In the genomic region with DNA sequence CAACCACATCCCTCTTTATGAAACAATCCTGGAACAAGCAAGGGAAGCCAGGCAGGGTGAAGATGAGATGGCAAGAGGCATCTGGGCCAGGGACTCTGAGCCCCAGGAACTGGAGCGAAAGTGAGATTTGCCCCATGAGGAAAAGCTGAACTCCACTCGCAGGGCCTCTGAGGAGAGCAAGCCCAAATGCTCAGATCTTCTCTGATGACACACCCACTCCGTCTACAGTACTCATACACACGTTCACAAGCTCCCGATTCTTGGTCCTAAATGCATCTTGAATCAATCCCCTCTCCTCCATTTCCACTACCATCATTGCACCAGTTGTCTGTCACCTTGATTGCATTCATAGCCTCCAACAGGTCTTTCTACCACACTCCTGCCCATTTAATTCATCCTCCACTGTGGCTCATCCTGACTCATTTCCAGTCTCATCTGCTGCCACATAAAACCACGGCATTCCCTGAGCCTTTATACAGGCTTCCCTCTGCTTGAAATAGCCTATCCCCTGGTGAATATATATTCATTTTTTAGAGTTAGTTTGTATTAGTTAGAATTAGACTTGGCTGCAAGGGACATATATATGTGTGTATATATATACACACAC, we compare ENCODE assay signal across 16 cellular contexts. TPM values are rescaled to one million over a fixed set of nuclear protein-coding genes. Genes with fewer than 3 reads are reported as not detected.
DNase-seq lines count a peak whose midpoint lies in the region; ATAC-seq and TF ChIP-seq lines count a peak whose summit lies in the region.
"Had no signal": no experiment of that assay in that cellular context is flagged by ENCODE, and none has a peak within 500 bp of the region (broad histone marks: within the 10 kb centered on the region; RNA-seq: fewer than 3 reads in every experiment).

No MANE protein-coding gene starts in this region.

- ATAC-seq in HG02970 (IDR thresholded peaks at IDR 0.05; ENCODE audit: low FRiP score, unreplicated experiment): no peak
- ATAC-seq: activated CD4-positive, CD25-positive, alpha-beta regulatory T cell treated with anti-CD3 and anti-CD28 coated beads, Interleukin-2, amount 50 U/mL, for 24 hours; right cardiac atrium had no signal

- no peak overlapping the region for H3K4me3 ChIP-seq in BJ (ENCODE audit: low read depth, low read length)
- no peak overlapping the region for H3K4me3 ChIP-seq in foreskin fibroblast (ENCODE audit: low read depth in 1 of 2, low read length in 2 of 2)
- H3K4me3 ChIP-seq: hepatocyte, upper lobe of right lung had no signal

- no peaks in the 10 kb centered on the region for H3K27me3 ChIP-seq in BJ (ENCODE audit: control insufficient read depth, insufficient read depth, low read length)
- H3K27me3 ChIP-seq: hepatocyte, upper lobe of right lung had no signal

- POLR2A ChIA-PET in BJ (lab: Charles Lee): interaction anchor here (0.6 kb wide), 2 partner anchors 138 to 509 kb away, joined by 3 to 20 read pairs; no protein-coding TSS in a partner anchor

- CTCF ChIA-PET in BJ (lab: Yijun Ruan, JAX): interaction anchor here (1.1 to 9.6 kb wide), 6 partner anchors 43 to 314 kb away, joined by 3 to 165 read pairs (median 19); a partner anchor contains a TSS

- DNase-seq in BJ (ENCODE audit: low read depth) (peak; percentile 31), RKO (ENCODE audit: low spot score) (peak; percentile 81), foreskin fibroblast (peak; percentile 75 to 91), erythroblast (lab: John Stamatoyannopoulos, UW) (no peak), UCSD-AML1 (lab: John Stamatoyannopoulos, UW; ENCODE audit: unreplicated experiment) (no peak)
- DNase-seq: activated effector memory CD4-positive, alpha-beta T cell treated with Interleukin-2 at 50 U/mL for 16 hours; C1 segment of cervical spinal cord; midbrain; MM.1S; NCI-H446 treated with DMSO at 0.1 percent for 48 hours; right cardiac atrium; SIG-M5; upper lobe of right lung had no signal

- TF ChIP-seq CTCF in BJ (IDR thresholded peaks at IDR 0.05; ENCODE audit: insufficient read depth, low read depth, low read length) (no peak), foreskin fibroblast (IDR thresholded peaks at IDR 0.05; ENCODE audit: low read depth, low read length) (no peak)

- H3K36me3 ChIP-seq in BJ (ENCODE audit: control insufficient read depth, insufficient read depth, low read length): no peaks in the 10 kb centered on the region
- H3K36me3 ChIP-seq: upper lobe of right lung had no signal

- TF ChIP-seq POLR2A in erythroblast (IDR thresholded peaks at IDR 0.05; ENCODE audit: low read length): no peak

RNA-seq across cellular contexts. Expression of a gene that starts 1.3 kb away (rescaled TPM):
- polyA plus RNA-seq in BJ (2011; rRNA removed): not detected in 2 replicates
- not detected in 2 replicates for polyA minus RNA-seq in BJ (2011; rRNA and poly(A)+ RNA removed)
- polyA plus RNA-seq: right cardiac atrium had no signal

RNA-seq across cellular contexts. Expression of a gene that starts 5.1 kb away (rescaled TPM):
- polyA plus RNA-seq in BJ (2011; rRNA removed): 51.0 and 63.8 TPM in 2 replicates
- polyA minus RNA-seq in BJ (2011; rRNA and poly(A)+ RNA removed): 21.0 and 26.4 TPM in 2 replicates

RNA-seq across cellular contexts. Expression of a gene that starts 20.2 kb away (rescaled TPM):
- 11.7 and 13.6 TPM in 2 replicates for polyA plus RNA-seq in BJ (2011; rRNA removed)
- 10.8 and 14.3 TPM in 2 replicates for polyA minus RNA-seq in BJ (2011; rRNA and poly(A)+ RNA removed)

RNA-seq across cellular contexts. Expression of a gene that starts 30.1 kb away (rescaled TPM):
- polyA plus RNA-seq in BJ (2011; rRNA removed): not detected in 2 replicates
- polyA minus RNA-seq in BJ (2011; rRNA and poly(A)+ RNA removed): not detected in 2 replicates

RNA-seq across cellular contexts. Expression of a gene that starts 36.7 kb away (rescaled TPM):
- not detected in 2 replicates for polyA plus RNA-seq in BJ (2011; rRNA removed)
- polyA minus RNA-seq in BJ (2011; rRNA and poly(A)+ RNA removed): not detected in 2 replicates
- polyA plus RNA-seq: right cardiac atrium had no signal

Comparison
In these comparisons a context has a peak if more than half of its experiments do, and no peak if none do; other contexts are left out.
1. DNase-seq: peak in BJ (single experiment), RKO (single experiment) and foreskin fibroblast (2 of 2); none in erythroblast (0 of 2) and UCSD-AML1 (single experiment).